Comparison of ENCODE assay signal across 28 cellular contexts in genomic region chr9:22056402-22056801, GRCh38. TPM values are rescaled to one million over a fixed set of nuclear protein-coding genes. Genes with fewer than 3 reads are reported as not detected.
"Had no signal": no experiment of that assay in that cellular context is flagged by ENCODE, and none has a peak within 500 bp of the region (broad histone marks: within the 10 kb centered on the region; RNA-seq: fewer than 3 reads in every experiment).

No MANE protein-coding gene starts in this region.

- ATAC-seq: activated CD4-positive, alpha-beta T cell treated with anti-CD3 and anti-CD28 coated beads for 36 hours; activated CD4-positive, CD25-positive, alpha-beta regulatory T cell treated with anti-CD3 and anti-CD28 coated beads, Interleukin-2, amount 50 U/mL, for 24 hours; activated CD8-positive, alpha-beta T cell treated with anti-CD3 and anti-CD28 coated beads, Interleukin-2, amount 10 ng/mL, durations not matched to agents 7 days and 5 days; body of pancreas; Panc1; WTC11 had no signal

- H3K4me3 ChIP-seq: body of pancreas, breast epithelium, coronary artery, MG63, SJSA1 had no signal

- H3K4me1 ChIP-seq: body of pancreas, breast epithelium had no signal

- H3K27ac ChIP-seq: body of pancreas, breast epithelium, coronary artery, SJSA1 had no signal

- H3K9me3 ChIP-seq: body of pancreas, breast epithelium, MG63, SJSA1, SK-N-SH had no signal

- H3K27me3 ChIP-seq: body of pancreas, breast epithelium, MG63, SJSA1 had no signal

- H3K9ac ChIP-seq: SK-N-SH had no signal

- H3K36me3 ChIP-seq: breast epithelium, MG63 had no signal

- H3K4me2 ChIP-seq: SK-N-SH had no signal

- DNase-seq: activated CD4-positive, alpha-beta T cell treated with anti-CD3 and anti-CD28 coated beads for 36 hours; activated CD4-positive, alpha-beta T cell treated with anti-CD3 and anti-CD28 coated beads, Interleukin-2, amount 10 ng/mL, durations not matched to agents 7 days and 5 days; activated CD4-positive, alpha-beta T cell treated with anti-CD3 and anti-CD28 coated beads, Interleukin-2, amount 50 U/mL, for 48 hours; activated CD8-positive, alpha-beta T cell treated with anti-CD3 and anti-CD28 coated beads, Interleukin-2, amount 10 ng/mL, durations not matched to agents 7 days and 5 days; activated gamma-delta T cell; activated naive CD4-positive, alpha-beta T cell treated with Interleukin-2 at 50 U/mL for 16 hours; activated naive CD8-positive, alpha-beta T cell treated with anti-CD3 and anti-CD28 coated beads, Interleukin-2, amount 10 ng/mL, durations not matched to agents 7 days and 5 days; activated T-cell treated with anti-CD3 and anti-CD28 coated beads, Interleukin-2, amount 50 U/mL, for 24 hours; body of pancreas; Karpas-422; MG63; MV-4-11; NCI-H1092; NCI-H1436; NCI-H1694 treated with DMSO at 0.1 percent for 48 hours; NCI-H2029; NCI-H345; NCI-H524 treated with DMSO at 0.1 percent for 48 hours; NCI-H748 treated with DMSO at 0.1 percent for 48 hours; SHP77 treated with DMSO at 0.1 percent for 48 hours; SK-N-SH had no signal

RNA-seq across cellular contexts. Expression of gene CDKN2B, which starts 47.3 kb away (rescaled TPM):
- total RNA-seq: activated CD4-positive, alpha-beta T cell treated with anti-CD3 and anti-CD28 coated beads for 36 hours; NCI-H460 had no signal
